Comparison of ENCODE assay signal across 8 cellular contexts in the genomic region with DNA sequence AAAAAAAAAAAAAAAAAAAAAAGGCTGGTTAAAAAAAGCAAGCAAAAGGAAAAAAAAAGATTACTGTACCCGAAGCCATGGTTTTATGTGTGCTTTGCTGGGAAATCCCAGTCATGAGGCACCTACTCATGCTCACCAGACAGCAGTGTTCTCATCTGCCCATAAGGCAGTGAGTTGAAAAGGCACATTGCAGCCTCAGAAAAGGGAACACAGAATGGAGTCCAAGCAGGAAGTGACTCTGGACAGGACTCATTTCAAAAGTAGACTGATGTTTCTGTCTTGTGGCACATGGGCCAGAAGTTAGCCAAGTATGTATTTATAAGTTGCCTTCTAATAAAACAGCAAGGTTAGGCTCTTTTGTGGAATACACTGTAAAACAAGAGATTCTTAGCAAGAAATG. TPM values are rescaled to one million over a fixed set of nuclear protein-coding genes. Genes with fewer than 3 reads are reported as not detected.
A peak's percentile ranks its signal among the peaks of the same experiment; 100 is the strongest.
DNase-seq lines count a peak whose midpoint lies in the region; ATAC-seq and TF ChIP-seq lines count a peak whose summit lies in the region.

No MANE protein-coding gene starts in this region.

- no peaks in the 10 kb centered on the region for H3K4me1 ChIP-seq in SJCRH30

- ATAC-seq in HG02571 (IDR thresholded peaks at IDR 0.05; ENCODE audit: unreplicated experiment), result peak; percentile 77

- DNase-seq in activated CD4-positive, alpha-beta T cell treated with anti-CD3 and anti-CD28 coated beads for 48 hours, result peak; percentile 53
- DNase-seq in activated CD4-positive, alpha-beta T cell treated with anti-CD3 and anti-CD28 coated beads for 1 hour, result no peak
- DNase-seq in NB4 (ENCODE audit: low read depth) (peak; percentile 30), fibroblast of gingiva (ENCODE audit: low read depth) (peak; percentile 14), cortex of kidney (lab: John Stamatoyannopoulos, UW) (no peak), NCI-H1694 (lab: John Stamatoyannopoulos, UW) (no peak), SJCRH30 (no peak)

- no peak for TF ChIP-seq CTCF in NB4 (IDR thresholded peaks at IDR 0.05; ENCODE audit: low read depth, low read length)

- no peaks in the 10 kb centered on the region for H3K27me3 ChIP-seq in SJCRH30

- no peak for TF ChIP-seq POLR2A in NB4 (IDR thresholded peaks at IDR 0.05; ENCODE audit: extremely low read depth, insufficient read length)

- H3K36me3 ChIP-seq in SJCRH30, result peaks cover 80% of the 10 kb centered on the region

- H3K4me3 ChIP-seq in NB4 (ENCODE audit: low read depth, low read length) (no peak overlapping the region), SJCRH30 (no peak overlapping the region)

- no peak overlapping the region for H3K27ac ChIP-seq in SJCRH30

- no peaks in the 10 kb centered on the region for H3K9me3 ChIP-seq in SJCRH30 (replicated peaks)

RNA-seq across cellular contexts. Expression of a gene that starts 40.2 kb away (rescaled TPM):
- 31.8 and 33.2 TPM in 2 replicates for total RNA-seq in SJCRH30 (2014; rRNA removed; shearing (Covaris generic))

Comparison
In these comparisons a context has a peak if more than half of its experiments do, and no peak if none do; other contexts are left out.
1. DNase-seq: peak in activated CD4-positive, alpha-beta T cell treated with anti-CD3 and anti-CD28 coated beads for 48 hours (single experiment), NB4 (single experiment) and fibroblast of gingiva (single experiment); none in activated CD4-positive, alpha-beta T cell treated with anti-CD3 and anti-CD28 coated beads for 1 hour (single experiment), cortex of kidney (single experiment), NCI-H1694 (single experiment) and SJCRH30 (0 of 2).